ENCODE assay signal across 25 cellular contexts in genomic region chr1:235575597-235575996, GRCh38.
"Had no signal": no experiment of that assay in that cellular context is flagged by ENCODE, and none has a peak within 500 bp of the region (broad histone marks: within the 10 kb centered on the region; RNA-seq: fewer than 3 reads in every experiment).

No MANE protein-coding gene starts in this region.

- H3K27me3 Mint-ChIP-seq: IgD-negative memory B cell had no signal

- H3K4me3 Mint-ChIP-seq: IgD-negative memory B cell had no signal

- H3K9me3 ChIP-seq: MG63, SK-N-SH had no signal

- H3K4me3 ChIP-seq: MG63 had no signal

- H3K9ac ChIP-seq: SK-N-SH had no signal

- H3K27ac Mint-ChIP-seq: IgD-negative memory B cell had no signal

- H3K36me3 ChIP-seq: MG63 had no signal

- ATAC-seq: Panc1, PC-3 had no signal

- H3K4me1 Mint-ChIP-seq: IgD-negative memory B cell had no signal

- FAIRE-seq: HTR-8/SVneo had no signal

- H3K4me2 ChIP-seq: SK-N-SH had no signal

- H3K27ac ChIP-seq: HL-60, RWPE1 had no signal

- H3K27me3 ChIP-seq: MG63 had no signal

- H3K9me2 ChIP-seq: SK-N-SH had no signal

- DNase-seq: KBM-7, MG63, NCI-H1092, NCI-H1105 treated with DMSO at 0.1 percent for 48 hours, NCI-H1417 treated with DMSO at 0.1 percent for 48 hours, NCI-H146, NCI-H1694 treated with DMSO at 0.1 percent for 48 hours, NCI-H1930, NCI-H2081, NCI-H2107, NCI-H226, NCI-H446, NCI-H510A, NCI-H524 treated with DMSO at 0.1 percent for 48 hours, NCI-H69, NCI-H774, PC-3, SHP77, SK-N-SH, SW 1271 had no signal
